Comparison of ENCODE assay signal across 8 cellular contexts in genomic region chr5:91383956-91384300, GRCh38. TPM values are rescaled to one million over a fixed set of nuclear protein-coding genes. Genes with fewer than 3 reads are reported as not detected.
A peak's percentile ranks its signal among the peaks of the same experiment; 100 is the strongest.
DNase-seq lines count a peak whose midpoint lies in the region; ATAC-seq and TF ChIP-seq lines count a peak whose summit lies in the region.

No MANE protein-coding gene starts in this region.

- no peak overlapping the region for H4K8ac ChIP-seq in neuronal stem cell (ENCODE audit: low read depth, low read length)

- no peak overlapping the region for H2BK15ac ChIP-seq in neuronal stem cell (ENCODE audit: low read length)

- H3K4me3 ChIP-seq in AG04449 (ENCODE audit: low read depth, low read length) (peak overlapping the region; percentile 74), GM12875 (ENCODE audit: low read depth, low read length) (peak overlapping the region; percentile 64), esophagus squamous epithelium (peak overlapping the region; percentile 63 to 91 (median 78)), neuronal stem cell (ENCODE audit: low read length in 2 of 2) (peak overlapping the region; percentile 70 to 76)

- H2BK120ac ChIP-seq in neuronal stem cell (ENCODE audit: low read depth, low read length): no peak overlapping the region

- H3K27ac Mint-ChIP-seq in T-cell: peak overlapping the region; percentile 99

- CTCF ChIA-PET in AG04449 (lab: Yijun Ruan, JAX): interaction anchor here (0.8 to 7.4 kb wide), 52 partner anchors 9 to 922 kb away, joined by 3 to 170 read pairs (median 8); no protein-coding TSS in a partner anchor
- CTCF ChIA-PET in T-cell (lab: Charles Lee): interaction anchor here (1.0 to 5.7 kb wide), 31 partner anchors 11 to 974 kb away, joined by 3 to 126 read pairs (median 8); partner anchors contain the start of gene CETN3 (in 1 of the 2)

- H3K14ac ChIP-seq in neuronal stem cell (ENCODE audit: low read length): no peak overlapping the region

- peak overlapping the region; percentile 91 to 96 (median 92) for H3K4me3 Mint-ChIP-seq in T-cell

- no peak for TF ChIP-seq POLR2A in esophagus squamous epithelium (IDR thresholded peaks at IDR 0.05)

- no peak overlapping the region for H3K4ac ChIP-seq in neuronal stem cell (ENCODE audit: low read length)

- 1 to 4% methylated on average over 7 of the region's 7 CpGs for WGBS in esophagus squamous epithelium, 2 donors
- WGBS in neuronal stem cell (ENCODE audit: extremely low coverage in 2 of 2, insufficient read length in 2 of 2, insufficient replicate concordance in 1 of 2), 2 donors: no CpG with 5 or more reads among the region's 7 CpGs

- no peaks in the 10 kb centered on the region for H3K27me3 Mint-ChIP-seq in T-cell

- H2BK12ac ChIP-seq in neuronal stem cell (ENCODE audit: low read length): no peak overlapping the region

- TF ChIP-seq CTCF in AG04449 (IDR thresholded peaks at IDR 0.05; ENCODE audit: insufficient read depth, low read length, missing control alignments): no peak
- no peak for TF ChIP-seq CTCF in GM12875 (IDR thresholded peaks at IDR 0.05; ENCODE audit: borderline replicate concordance, insufficient read depth, low read depth, low read length)
- no peak for TF ChIP-seq CTCF in esophagus squamous epithelium (IDR thresholded peaks at IDR 0.05)

- DNase-seq in AG04449 (ENCODE audit: low read depth, low spot score) (no peak), T-cell (peak in 2 of 34 experiments; percentile 9 to 19), esophagus squamous epithelium (lab: John Stamatoyannopoulos, UW) (no peak), neuronal stem cell (ENCODE audit: low spot score) (peak; percentile 23), GM19238 (ENCODE audit: insufficient read length, low spot score) (no peak), HT-29 (ENCODE audit: low spot score) (no peak)
- no peak for DNase-seq in stimulated activated CD8-positive, alpha-beta memory T cell treated with anti-CD3 and anti-CD28 coated beads, Interleukin-4, amount 100 ng/mL, for 48 hours

- H4K91ac ChIP-seq in neuronal stem cell (ENCODE audit: low read depth, low read length, poor library complexity): no peak overlapping the region

- no peaks in the 10 kb centered on the region for H3K9me3 Mint-ChIP-seq in T-cell

- H3K9me3 ChIP-seq in esophagus squamous epithelium (no peaks in the 10 kb centered on the region), neuronal stem cell (replicated peaks in 1 of 2; ENCODE audit: control insufficient read depth in 2 of 2, insufficient read depth in 1 of 2, low read depth in 1 of 2, low read length in 2 of 2) (no peaks in the 10 kb centered on the region)

- H3K27ac ChIP-seq in esophagus squamous epithelium (peak overlapping the region; percentile 96 to 100 (median 98)), neuronal stem cell (replicated peaks; ENCODE audit: low read length) (peak overlapping the region; percentile 85)

- H3K79me1 ChIP-seq in neuronal stem cell (ENCODE audit: low read depth, low read length): no peaks in the 10 kb centered on the region

- intact Hi-C loops in esophagus squamous epithelium (cut with DNase I): loop anchor here (10.0 kb wide), 1 partner anchor 449 kb away; no protein-coding TSS in a partner anchor

- H3K36me3 ChIP-seq in esophagus squamous epithelium: no peaks in the 10 kb centered on the region
- H3K36me3 ChIP-seq in neuronal stem cell (replicated peaks in 1 of 2; ENCODE audit: control insufficient read depth in 2 of 2, insufficient read depth in 2 of 2, low read length in 2 of 2): peaks cover 0 to 22% of the 10 kb centered on the region in 2 donors

- POLR2A ChIA-PET in AG04449 (lab: Yijun Ruan, JAX) (interaction anchor here (0.9 to 1.9 kb wide), 11 partner anchors 9 to 286 kb away, joined by 3 to 21 read pairs (median 5); no protein-coding TSS in a partner anchor), T-cell (lab: Charles Lee) (interaction anchor here (0.7 to 2.0 kb wide), 13 partner anchors 9 to 973 kb away, joined by 3 to 17 read pairs (median 8); partner anchors contain the start of gene CETN3 (in 1 of the 2))

- peaks cover 18 to 23% (median 21%) of the 10 kb centered on the region in 3 donors for H3K4me1 Mint-ChIP-seq in T-cell

- no peak for ATAC-seq in T-cell (replicated peaks in 1 of 4)

- H3K4me1 ChIP-seq in esophagus squamous epithelium (peaks cover 8 to 21% (median 8%) of the 10 kb centered on the region in 3 donors), neuronal stem cell (ENCODE audit: control insufficient read depth in 2 of 2, insufficient read depth in 1 of 2, low read depth in 1 of 2, low read length in 2 of 2) (no peaks in the 10 kb centered on the region)

- H3K4me2 ChIP-seq in neuronal stem cell (ENCODE audit: insufficient read depth, low read length, poor library complexity, severe bottlenecking): peak overlapping the region; percentile 69

- no peak overlapping the region for H2AK5ac ChIP-seq in neuronal stem cell (ENCODE audit: low read depth, low read length)

- no peak overlapping the region for H3K9ac ChIP-seq in neuronal stem cell (ENCODE audit: low read depth, low read length, poor library complexity)

- no peak overlapping the region for H2BK5ac ChIP-seq in neuronal stem cell (ENCODE audit: low read length)

- H3K27me3 ChIP-seq in esophagus squamous epithelium (no peaks in the 10 kb centered on the region), neuronal stem cell (ENCODE audit: control insufficient read depth in 3 of 3, insufficient read depth in 3 of 3, low read depth in 1 of 3, low read length in 3 of 3) (no peaks in the 10 kb centered on the region)

- H3K23ac ChIP-seq in neuronal stem cell (ENCODE audit: low read depth, low read length, poor library complexity): no peak overlapping the region

- H3K18ac ChIP-seq in neuronal stem cell (ENCODE audit: low read length): no peak overlapping the region

- H3K36me3 Mint-ChIP-seq in T-cell: peaks cover 15% of the 10 kb centered on the region

- H2AFZ ChIP-seq in neuronal stem cell (ENCODE audit: low read length): peak overlapping the region; percentile 36

RNA-seq across cellular contexts. Expression of gene ARRDC3, which starts 0.8 kb away (rescaled TPM):
- 100 to 1,000 TPM; 107 to 219 (median 127) TPM for total RNA-seq in T-cell
- 10 to 100 TPM; 35.4 to 64.8 (median 54.7) TPM for total RNA-seq in esophagus squamous epithelium
- polyA plus RNA-seq in neuronal stem cell (2013, experiment 1 of 2): 24.6 TPM
- polyA plus RNA-seq in neuronal stem cell (2013, experiment 2 of 2): 27.1 TPM
- total RNA-seq in HT-29 (2014; rRNA removed; shearing (Covaris generic)): 32.0 and 33.2 TPM in 2 replicates
